In genomic region chr12:50928392-50928791, GRCh38 we compare ENCODE assay signal across 10 cellular contexts. TPM values are rescaled to one million over a fixed set of nuclear protein-coding genes. Genes with fewer than 3 reads are reported as not detected.
DNase-seq lines count a peak whose midpoint lies in the region; ATAC-seq, FAIRE-seq and TF ChIP-seq lines count a peak whose summit lies in the region.
"Had no signal": no experiment of that assay in that cellular context is flagged by ENCODE, and none has a peak within 500 bp of the region (broad histone marks: within the 10 kb centered on the region; RNA-seq: fewer than 3 reads in every experiment).

No MANE protein-coding gene starts in this region.

- H3K27ac ChIP-seq in HepG2 (ENCODE audit: extremely low read length, insufficient read depth, low read length) = peak overlapping the region; percentile 82
- H3K27ac ChIP-seq: neural progenitor cell had no signal

- no TSS peak for BruUV-seq in HepG2 (replicated peaks; lab: Mats Ljungman, UMichigan)

- H3K4me2 ChIP-seq in HepG2 (ENCODE audit: low read depth, low read length) = peak overlapping the region; percentile 88
- H3K4me2 ChIP-seq: neural progenitor cell had no signal

- no peak for ATAC-seq in activated B cell treated with CpG ODN at 0.5 μM for 24 hours (ENCODE audit: low read depth)
- ATAC-seq in HepG2 = no peak
- no peak for ATAC-seq in stimulated activated naive B cell treated with anti-CD40 and anti-IgM and Interleukin-4, amounts not matched to agents 10 μg/mL and 1 μg/mL and 100 μg/mL, for 72 hours (replicated peaks)
- ATAC-seq in activated naive CD4-positive, alpha-beta T cell treated with anti-CD3 and anti-CD28 coated beads, Interleukin-2, amount 50 U/mL, for 72 hours = no peak

- H3K36me3 Mint-ChIP-seq in activated B cell treated with CpG ODN at 0.5 μM for 24 hours (ENCODE audit: low read depth) = peaks cover 53% of the 10 kb centered on the region
- H3K36me3 Mint-ChIP-seq in stimulated activated naive B cell treated with anti-CD40 and anti-IgM and Interleukin-4, amounts not matched to agents 10 μg/mL and 1 μg/mL and 100 μg/mL, for 72 hours = peaks cover 6 to 16% of the 10 kb centered on the region in 2 donors
- no peaks in the 10 kb centered on the region for H3K36me3 Mint-ChIP-seq in activated naive CD4-positive, alpha-beta T cell treated with anti-CD3 and anti-CD28 coated beads, Interleukin-2, amount 50 U/mL, for 72 hours
- H3K36me3 Mint-ChIP-seq: neural progenitor cell had no signal

- intact Hi-C loops in activated B cell treated with CpG ODN at 0.5 μM for 24 hours (cut with micrococcal nuclease) = loop anchor here (10.0 kb wide), 2 partner anchors 396 to 436 kb away; partner anchors contain the start of gene BIN2
- intact Hi-C loops in HepG2 (cut with micrococcal nuclease; ENCODE audit: unreplicated experiment) = loop anchor here (5.0 to 10.0 kb wide), 2 partner anchors 101 to 164 kb away; partner anchors contain the start of gene ATF1

- CTCF ChIA-PET in activated B cell treated with CpG ODN at 0.5 μM for 24 hours (lab: Charles Lee) = interaction anchor here (1.1 to 6.2 kb wide), 2 partner anchors 58 to 103 kb away, joined by 4 to 42 read pairs; no protein-coding TSS in a partner anchor
- CTCF ChIA-PET in HepG2 (lab: Yijun Ruan, JAX; ENCODE audit: low intra/inter-chr PET ratio, low total read pairs) = no interaction called here

- peaks cover 62% of the 10 kb centered on the region for H3K79me2 ChIP-seq in HepG2 (ENCODE audit: insufficient read depth, low read length)

- H3K27ac Mint-ChIP-seq in activated B cell treated with CpG ODN at 0.5 μM for 24 hours = peak overlapping the region; percentile 98
- H3K27ac Mint-ChIP-seq in stimulated activated naive B cell treated with anti-CD40 and anti-IgM and Interleukin-4, amounts not matched to agents 10 μg/mL and 1 μg/mL and 100 μg/mL, for 72 hours = peak overlapping the region; percentile 90
- peak overlapping the region in 1 of 2 donors; percentile 39 for H3K27ac Mint-ChIP-seq in activated naive CD4-positive, alpha-beta T cell treated with anti-CD3 and anti-CD28 coated beads, Interleukin-2, amount 50 U/mL, for 72 hours

- DNase-seq in GDM1 (lab: John Stamatoyannopoulos, UW) (peak; percentile 70), activated B cell treated with CpG ODN at 0.5 μM for 24 hours (no peak), HepG2 (ENCODE audit: low spot score) (no peak), AG08396 (ENCODE audit: low spot score) (no peak), GOT3 (lab: John Stamatoyannopoulos, UW) (no peak), iPS-NIHi11 (ENCODE audit: low spot score) (no peak)
- no peak for DNase-seq in stimulated activated naive B cell treated with anti-CD40 and anti-IgM and Interleukin-4, amounts not matched to agents 10 μg/mL and 1 μg/mL and 100 μg/mL, for 72 hours
- no peak for DNase-seq in activated naive CD4-positive, alpha-beta T cell treated with anti-CD3 and anti-CD28 coated beads, Interleukin-2, amount 50 U/mL, for 72 hours (ENCODE audit: low spot score in 2 of 2)
- DNase-seq: NCI-H1694 treated with DMSO at 0.1 percent for 48 hours had no signal

- no peak for TF ChIP-seq EP300 in HepG2 (IDR thresholded peaks at IDR 0.05; ENCODE audit: low read depth in 2 of 2, low read length in 2 of 2)
- no peak for TF ChIP-seq EP300 in HepG2 (CRISPR knock-in tag; IDR thresholded peaks at IDR 0.05; ENCODE audit: borderline replicate concordance)

- WGBS in HepG2 (ENCODE audit: low lambda C conversion rate) = 72% methylated on average over 3 of the region's 3 CpGs

- H3K27me3 ChIP-seq in HepG2 (ENCODE audit: control insufficient read depth in 1 of 2, insufficient read depth in 2 of 2, low read length in 2 of 2) = peaks cover 0 to 3% of the 10 kb centered on the region in 2 experiments; a peak in 1 of 5 replicates
- H3K27me3 ChIP-seq: neural progenitor cell had no signal

- peaks cover 83% of the 10 kb centered on the region for H3K4me1 Mint-ChIP-seq in activated B cell treated with CpG ODN at 0.5 μM for 24 hours
- H3K4me1 Mint-ChIP-seq in stimulated activated naive B cell treated with anti-CD40 and anti-IgM and Interleukin-4, amounts not matched to agents 10 μg/mL and 1 μg/mL and 100 μg/mL, for 72 hours = peaks cover 35 to 80% of the 10 kb centered on the region in 2 donors

- H3K36me3 ChIP-seq in HepG2 (replicated peaks in 1 of 2; ENCODE audit: control insufficient read depth in 1 of 2, insufficient read depth in 2 of 2, low read length in 2 of 2) = peaks cover 1 to 4% of the 10 kb centered on the region in 2 experiments; a peak in 4 of 5 replicates
- H3K36me3 ChIP-seq: neural progenitor cell had no signal

- POLR2A ChIA-PET in activated B cell treated with CpG ODN at 0.5 μM for 24 hours (lab: Charles Lee) = interaction anchor here (0.6 kb wide), 1 partner anchor 10 kb away, joined by 3 read pairs; no protein-coding TSS in a partner anchor
- POLR2A ChIA-PET in HepG2 (lab: Yijun Ruan, JAX) = interaction anchor here (1.3 to 2.9 kb wide), 3 partner anchors 20 to 165 kb away, joined by 3 to 19 read pairs (median 7); partner anchors contain the start of genes ATF1 and SLC11A2

- peaks cover 72% of the 10 kb centered on the region for H3K4me1 ChIP-seq in HepG2 (ENCODE audit: insufficient read depth, low read length)

- peak overlapping the region; percentile 88 for H3K9ac ChIP-seq in HepG2 (ENCODE audit: insufficient read depth, low read depth, low read length)
- H3K9ac ChIP-seq: neural progenitor cell had no signal

- in situ Hi-C loops in HepG2 (cut with HindIII; ENCODE audit: extremely low pct_ligation_motif_present, low pct_unique_long_range_greater_than_20kb) = no loop called here

- peak overlapping the region; percentile 25 to 85 (median 85); a peak in 5 of 6 replicates for H3K4me3 ChIP-seq in HepG2 (replicated peaks in 1 of 3; ENCODE audit: insufficient read depth in 1 of 3, low read depth in 2 of 3, low read length in 3 of 3)
- H3K4me3 ChIP-seq: neural progenitor cell had no signal

- no peaks in the 10 kb centered on the region for H4K20me1 ChIP-seq in HepG2 (ENCODE audit: insufficient read depth, low read length)

- no peak for TF ChIP-seq RAD21 in HepG2 (CRISPR knock-in tag; IDR thresholded peaks at IDR 0.05)

- no peak for TF ChIP-seq CTCF in activated B cell treated with CpG ODN at 0.5 μM for 24 hours (IDR thresholded peaks at IDR 0.05)
- TF ChIP-seq CTCF in HepG2 (CRISPR knock-in tag; IDR thresholded peaks at IDR 0.05) = no peak

- no peak for TF ChIP-seq POLR2A in HepG2 (IDR thresholded peaks at IDR 0.05; ENCODE audit: insufficient read depth in 1 of 2, low read depth in 2 of 2, low read length in 2 of 2)

- H3K9me3 ChIP-seq in HepG2 (ENCODE audit: low read length) = no peaks in the 10 kb centered on the region

- no peak overlapping the region for H2AFZ ChIP-seq in HepG2 (ENCODE audit: low read length)
- H2AFZ ChIP-seq: neural progenitor cell had no signal

- H3K9me3 Mint-ChIP-seq in activated B cell treated with CpG ODN at 0.5 μM for 24 hours = no peaks in the 10 kb centered on the region
- H3K9me3 Mint-ChIP-seq in stimulated activated naive B cell treated with anti-CD40 and anti-IgM and Interleukin-4, amounts not matched to agents 10 μg/mL and 1 μg/mL and 100 μg/mL, for 72 hours = no peaks in the 10 kb centered on the region
- no peaks in the 10 kb centered on the region for H3K9me3 Mint-ChIP-seq in activated naive CD4-positive, alpha-beta T cell treated with anti-CD3 and anti-CD28 coated beads, Interleukin-2, amount 50 U/mL, for 72 hours
- H3K9me3 Mint-ChIP-seq: neural progenitor cell had no signal

- no peaks in the 10 kb centered on the region for H3K27me3 Mint-ChIP-seq in activated B cell treated with CpG ODN at 0.5 μM for 24 hours
- no peaks in the 10 kb centered on the region for H3K27me3 Mint-ChIP-seq in stimulated activated naive B cell treated with anti-CD40 and anti-IgM and Interleukin-4, amounts not matched to agents 10 μg/mL and 1 μg/mL and 100 μg/mL, for 72 hours

- no peak for FAIRE-seq in HepG2 (lab: Jason Lieb, UNC)

- H3K4me3 Mint-ChIP-seq in activated B cell treated with CpG ODN at 0.5 μM for 24 hours = peak overlapping the region; percentile 97
- peak overlapping the region; percentile 85 to 91 for H3K4me3 Mint-ChIP-seq in stimulated activated naive B cell treated with anti-CD40 and anti-IgM and Interleukin-4, amounts not matched to agents 10 μg/mL and 1 μg/mL and 100 μg/mL, for 72 hours
- H3K4me3 Mint-ChIP-seq: neural progenitor cell had no signal

RNA-seq across cellular contexts. Expression of gene HIGD1C, which starts 24.0 kb away (rescaled TPM):
- not detected in 2 replicates for total RNA-seq in activated B cell treated with CpG ODN at 0.5 μM for 24 hours
- not detected in 2 replicates for total RNA-seq in HepG2 (2016; rRNA removed; fragmentation: Illumina TruSeq; extraction: Trizol)
- total RNA-seq in HepG2 (2016; cell fraction: cytosol; rRNA removed; fragmentation: Illumina TruSeq; extraction: Trizol; ENCODE audit: low read depth) = not detected in 2 replicates
- not detected in 2 replicates for total RNA-seq in HepG2 (2016; cell fraction: insoluble cytoplasmic fraction; rRNA removed; fragmentation: Illumina TruSeq; extraction: Trizol)
- not detected in 2 replicates for total RNA-seq in HepG2 (2016; cell fraction: membrane; rRNA removed; fragmentation: Illumina TruSeq; extraction: Trizol)
- not detected in 2 replicates for total RNA-seq in HepG2 (2016; cell fraction: nucleus; rRNA removed; fragmentation: Illumina TruSeq; extraction: Trizol)
- polyA plus RNA-seq in HepG2 (2011; rRNA removed) = not detected in 2 replicates
- polyA plus RNA-seq in HepG2 (2011; cell fraction: cytosol; rRNA removed) = not detected in 2 replicates
- not detected in 2 replicates for polyA plus RNA-seq in HepG2 (2011; cell fraction: nucleus; rRNA removed)
- not detected in 2 replicates for polyA plus RNA-seq in HepG2 (2012)
- not detected in 2 replicates for polyA plus RNA-seq in HepG2 (2016; cell fraction: cytosol; fragmentation: Illumina TruSeq; extraction: Trizol; ENCODE audit: low read depth)
- not detected in 2 replicates for polyA plus RNA-seq in HepG2 (2016; cell fraction: insoluble cytoplasmic fraction; fragmentation: Illumina TruSeq; extraction: Trizol; ENCODE audit: low read depth)
- not detected in 2 replicates for polyA plus RNA-seq in HepG2 (2016; cell fraction: membrane; fragmentation: Illumina TruSeq; extraction: Trizol; ENCODE audit: low read depth)
- not detected in 2 replicates for polyA plus RNA-seq in HepG2 (2016; cell fraction: nucleus; fragmentation: Illumina TruSeq; extraction: Trizol; ENCODE audit: insufficient read depth, low read depth)
- not detected in 2 replicates for polyA minus RNA-seq in HepG2 (2011; rRNA and poly(A)+ RNA removed; ENCODE audit: low replicate concordance)
- polyA minus RNA-seq in HepG2 (2011; cell fraction: cytosol; rRNA and poly(A)+ RNA removed) = not detected in 2 replicates
- not detected in 2 replicates for polyA minus RNA-seq in HepG2 (2011; cell fraction: nucleus; rRNA and poly(A)+ RNA removed)
- not detected for total RNA-seq in activated naive CD4-positive, alpha-beta T cell treated with anti-CD3 and anti-CD28 coated beads, Interleukin-2, amount 50 U/mL, for 72 hours
